Comparison of ENCODE assay signal across 10 cellular contexts in the genomic region with DNA sequence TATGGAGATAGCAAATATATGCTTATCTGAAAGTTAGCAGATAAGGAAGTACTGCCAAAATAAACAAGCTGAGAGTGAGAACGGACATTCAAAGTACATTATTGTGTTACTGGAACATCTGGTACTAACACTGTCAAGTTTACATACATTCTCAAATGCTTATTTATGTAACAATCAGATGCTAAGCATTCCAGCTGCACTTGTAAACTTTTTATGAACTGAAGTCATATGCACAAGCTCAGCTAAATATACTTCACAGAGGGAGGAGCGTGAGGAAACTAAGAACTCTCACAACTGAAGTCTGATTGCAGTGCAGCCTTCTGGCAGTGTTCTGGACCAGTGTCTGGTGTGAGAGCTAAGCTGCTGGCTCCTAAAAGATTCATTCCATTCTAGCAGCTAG.
DNase-seq lines count a peak whose midpoint lies in the region; ATAC-seq and FAIRE-seq lines count a peak whose summit lies in the region.
"Had no signal": no experiment of that assay in that cellular context is flagged by ENCODE, and none has a peak within 500 bp of the region (broad histone marks: within the 10 kb centered on the region; RNA-seq: fewer than 3 reads in every experiment).

No MANE protein-coding gene starts in this region.

- H3K79me1 ChIP-seq in mesendoderm (ENCODE audit: low read length) = no peaks in the 10 kb centered on the region

- no peak overlapping the region for H3K9ac ChIP-seq in mesendoderm (ENCODE audit: low read length)

- no peak overlapping the region for H3K18ac ChIP-seq in mesendoderm (ENCODE audit: low read length)

- peak; percentile 54 for FAIRE-seq in HTR-8/SVneo (lab: Jason Lieb, UNC)

- WGBS in mesendoderm (ENCODE audit: extremely low coverage, insufficient coverage, low lambda C conversion rate) = no CpG with 5 or more reads among the region's 2 CpGs

- H3K4me2 ChIP-seq in mesendoderm (ENCODE audit: low read length) = no peak overlapping the region

- H3K27ac ChIP-seq in ACC112 (ENCODE audit: low read depth, low read length) (peak overlapping the region; percentile 92), mesendoderm (ENCODE audit: low read depth, low read length) (no peak overlapping the region)

- DNase-seq in HTR-8/SVneo (ENCODE audit: insufficient read length, low spot score) (peak; percentile 20), dermis blood vessel endothelial cell (peak; percentile 93), mesendoderm (peak; percentile 2), head of caudate nucleus (no peak)
- DNase-seq: activated gamma-delta T cell, NCI-H2081 treated with DMSO at 0.1 percent for 48 hours had no signal

- H3K79me2 ChIP-seq in ACC112 (ENCODE audit: control insufficient read depth, insufficient read depth, low read length, unreplicated experiment) = no peaks in the 10 kb centered on the region
- H3K79me2 ChIP-seq in mesendoderm (ENCODE audit: control insufficient read depth, insufficient read depth, low read length) = no peaks in the 10 kb centered on the region

- H4K5ac ChIP-seq in mesendoderm (ENCODE audit: low read length) = no peak overlapping the region

- H3K27me3 ChIP-seq in ACC112 (ENCODE audit: insufficient read depth, low read length) = no peaks in the 10 kb centered on the region
- H3K27me3 ChIP-seq in mesendoderm (ENCODE audit: insufficient read depth, low read length, poor library complexity) = no peaks in the 10 kb centered on the region

- H2AK5ac ChIP-seq in mesendoderm (ENCODE audit: low read length) = no peak overlapping the region

- no peaks in the 10 kb centered on the region for H3K36me3 ChIP-seq in ACC112 (ENCODE audit: insufficient read depth, low read length)
- H3K36me3 ChIP-seq in mesendoderm (ENCODE audit: control insufficient read depth, insufficient read depth, low read length) = no peaks in the 10 kb centered on the region

- H3K56ac ChIP-seq in mesendoderm (ENCODE audit: low read length) = no peak overlapping the region

- no peak overlapping the region for H4K8ac ChIP-seq in mesendoderm (ENCODE audit: low read depth, low read length)

- no peak overlapping the region for H3K4ac ChIP-seq in mesendoderm (ENCODE audit: low read depth, low read length)

- peaks cover 56% of the 10 kb centered on the region for H3K4me1 ChIP-seq in ACC112 (ENCODE audit: control insufficient read depth, insufficient read depth, low read length, unreplicated experiment)
- H3K4me1 ChIP-seq in mesendoderm (ENCODE audit: control insufficient read depth, low read depth, low read length) = no peaks in the 10 kb centered on the region

- no peak overlapping the region for H2BK120ac ChIP-seq in mesendoderm (ENCODE audit: low read depth, low read length)

- ATAC-seq in GM18907 (IDR thresholded peaks at IDR 0.05; ENCODE audit: unreplicated experiment) (no peak), HG03045 (IDR thresholded peaks at IDR 0.05; ENCODE audit: unreplicated experiment) (no peak), HG03520 (IDR thresholded peaks at IDR 0.05; ENCODE audit: unreplicated experiment) (no peak)

- H2BK5ac ChIP-seq in mesendoderm (ENCODE audit: low read length) = no peak overlapping the region

- no peak overlapping the region for H2BK15ac ChIP-seq in mesendoderm (replicated peaks; ENCODE audit: low read depth)

- intact Hi-C loops in head of caudate nucleus (cut with DNase I) = no loop called here

- H3K23ac ChIP-seq in mesendoderm (ENCODE audit: low read length) = no peak overlapping the region

- peak overlapping the region; percentile 7; the same call in 1 of the 2 replicates for H3K4me3 ChIP-seq in ACC112 (ENCODE audit: low read depth, low read length)
- H3K4me3 ChIP-seq in mesendoderm (ENCODE audit: low read length) = no peak overlapping the region

- H2AFZ ChIP-seq in ACC112 (ENCODE audit: low read length, unreplicated experiment) = peak overlapping the region; percentile 23

Comparison
In these comparisons a context has a peak if more than half of its experiments do, and no peak if none do; other contexts are left out.
1. DNase-seq: peak in HTR-8/SVneo (single experiment), dermis blood vessel endothelial cell (single experiment) and mesendoderm (single experiment); none in head of caudate nucleus (0 of 42).